Comparison of ENCODE assay signal across 8 cellular contexts in genomic region chr3:118772036-118773030, GRCh38.
DNase-seq lines count a peak whose midpoint lies in the region; ATAC-seq and TF ChIP-seq lines count a peak whose summit lies in the region.

No MANE protein-coding gene starts in this region.

- H3K9me3 ChIP-seq in esophagus squamous epithelium: no peaks in the 10 kb centered on the region

- H3K27ac ChIP-seq in esophagus squamous epithelium: no peak overlapping the region

- H3K27me3 ChIP-seq in esophagus squamous epithelium: no peaks in the 10 kb centered on the region

- peaks cover 0 to 15% (median 0%) of the 10 kb centered on the region in 5 experiments for H3K9me3 Mint-ChIP-seq in brain
- H3K9me3 Mint-ChIP-seq in activated CD8-positive, alpha-beta memory T cell treated with anti-CD3 and anti-CD28 coated beads, Interleukin-2, amount 10 ng/mL, durations not matched to agents 7 days and 5 days (ENCODE audit: low read depth): no peaks in the 10 kb centered on the region

- H3K36me3 ChIP-seq in esophagus squamous epithelium: no peaks in the 10 kb centered on the region

- DNase-seq in GM10266 (ENCODE audit: extremely low spot score): peak; percentile 32
- DNase-seq in esophagus squamous epithelium (lab: John Stamatoyannopoulos, UW): no peak
- DNase-seq in activated effector memory CD4-positive, alpha-beta T cell treated with Interleukin-2 at 50 U/mL for 16 hours: no peak
- DNase-seq in NCI-H1930 (lab: John Stamatoyannopoulos, UW): no peak
- DNase-seq in activated CD8-positive, alpha-beta memory T cell treated with anti-CD3 and anti-CD28 coated beads, Interleukin-2, amount 10 ng/mL, durations not matched to agents 7 days and 5 days: no peak

- H3K4me1 ChIP-seq in esophagus squamous epithelium: no peaks in the 10 kb centered on the region

- no peaks in the 10 kb centered on the region for H3K36me3 Mint-ChIP-seq in brain
- no peaks in the 10 kb centered on the region for H3K36me3 Mint-ChIP-seq in activated CD8-positive, alpha-beta memory T cell treated with anti-CD3 and anti-CD28 coated beads, Interleukin-2, amount 10 ng/mL, durations not matched to agents 7 days and 5 days

- no peak overlapping the region for H3K4me3 Mint-ChIP-seq in brain
- no peak overlapping the region for H3K4me3 Mint-ChIP-seq in activated CD8-positive, alpha-beta memory T cell treated with anti-CD3 and anti-CD28 coated beads, Interleukin-2, amount 10 ng/mL, durations not matched to agents 7 days and 5 days

- intact Hi-C loops in esophagus squamous epithelium (cut with DNase I): no loop called here

- ATAC-seq in GM21423 (IDR thresholded peaks at IDR 0.05; ENCODE audit: unreplicated experiment) (peak; percentile 95), HG03520 (IDR thresholded peaks at IDR 0.05; ENCODE audit: unreplicated experiment) (peak; percentile 97)
- no peak for ATAC-seq in activated CD8-positive, alpha-beta memory T cell treated with anti-CD3 and anti-CD28 coated beads, Interleukin-2, amount 10 ng/mL, durations not matched to agents 7 days and 5 days

- H3K27ac Mint-ChIP-seq in brain: peak overlapping the region in 4 of 5 experiments; percentile 40 to 75 (median 58)
- no peak overlapping the region for H3K27ac Mint-ChIP-seq in activated CD8-positive, alpha-beta memory T cell treated with anti-CD3 and anti-CD28 coated beads, Interleukin-2, amount 10 ng/mL, durations not matched to agents 7 days and 5 days

- H3K4me3 ChIP-seq in esophagus squamous epithelium: no peak overlapping the region

- H3K4me1 Mint-ChIP-seq in brain: peaks cover 12% of the 10 kb centered on the region
- H3K4me1 Mint-ChIP-seq in activated CD8-positive, alpha-beta memory T cell treated with anti-CD3 and anti-CD28 coated beads, Interleukin-2, amount 10 ng/mL, durations not matched to agents 7 days and 5 days: no peaks in the 10 kb centered on the region

- CTCF ChIA-PET in activated CD8-positive, alpha-beta memory T cell treated with anti-CD3 and anti-CD28 coated beads, Interleukin-2, amount 10 ng/mL, durations not matched to agents 7 days and 5 days (lab: Charles Lee): no interaction called here

- no peaks in the 10 kb centered on the region for H3K27me3 Mint-ChIP-seq in brain
- H3K27me3 Mint-ChIP-seq in activated CD8-positive, alpha-beta memory T cell treated with anti-CD3 and anti-CD28 coated beads, Interleukin-2, amount 10 ng/mL, durations not matched to agents 7 days and 5 days: no peaks in the 10 kb centered on the region

- TF ChIP-seq POLR2A in esophagus squamous epithelium (IDR thresholded peaks at IDR 0.05): no peak

- 50 to 72% methylated on average over 2 of the region's 2 CpGs for WGBS in esophagus squamous epithelium, 2 donors

- no peak for TF ChIP-seq CTCF in GM10266 (IDR thresholded peaks at IDR 0.05; ENCODE audit: control insufficient read depth, insufficient read depth, low read depth, missing control alignments)
- TF ChIP-seq CTCF in brain (conservative IDR thresholded peaks at IDR 0.05): no peak
- no peak for TF ChIP-seq CTCF in esophagus squamous epithelium (IDR thresholded peaks at IDR 0.05)
